Comparison of ENCODE assay signal across 37 cellular contexts in genomic region chr2:196083601-196084000, GRCh38. TPM values are rescaled to one million over a fixed set of nuclear protein-coding genes. Genes with fewer than 3 reads are reported as not detected.
DNase-seq lines count a peak whose midpoint lies in the region; ATAC-seq, FAIRE-seq and TF ChIP-seq lines count a peak whose summit lies in the region.
"Had no signal": no experiment of that assay in that cellular context is flagged by ENCODE, and none has a peak within 500 bp of the region (broad histone marks: within the 10 kb centered on the region; RNA-seq: fewer than 3 reads in every experiment).

No MANE protein-coding gene starts in this region.

- H3K36me3 ChIP-seq in Karpas-422 (ENCODE audit: insufficient read depth, low read length): no peaks in the 10 kb centered on the region
- no peaks in the 10 kb centered on the region for H3K36me3 ChIP-seq in GM12878 (ENCODE audit: control insufficient read depth in 2 of 2, insufficient read depth in 2 of 2, low read length in 1 of 2)
- H3K36me3 ChIP-seq in K562 (ENCODE audit: control insufficient read depth, insufficient read depth, low read length): no peaks in the 10 kb centered on the region
- H3K36me3 ChIP-seq: BE2C had no signal

- TF ChIP-seq CTCF in HFFc6 (IDR thresholded peaks at IDR 0.05): peak; percentile 15; the same call in 1 of the 2 replicates
- no peak for TF ChIP-seq CTCF in GM12878 (IDR thresholded peaks at IDR 0.05 in 2 of 3, conservative IDR thresholded peaks at IDR 0.05 in 1 of 3; ENCODE audit: control insufficient read depth in 2 of 3, extremely low read depth in 1 of 3, insufficient read depth in 1 of 3, low read depth in 3 of 3, low read length in 3 of 3)
- TF ChIP-seq CTCF in K562 (IDR thresholded peaks at IDR 0.05 in 2 of 3, conservative IDR thresholded peaks at IDR 0.05 in 1 of 3; ENCODE audit: insufficient read depth in 2 of 3, low read depth in 1 of 3, low read length in 3 of 3): no peak

- H2AFZ ChIP-seq in Karpas-422 (ENCODE audit: low read length) (no peak overlapping the region), GM12878 (ENCODE audit: control insufficient read depth, low read depth, low read length) (no peak overlapping the region), K562 (ENCODE audit: low read depth, low read length) (no peak overlapping the region)

- no peak overlapping the region for H3K9ac ChIP-seq in Karpas-422 (ENCODE audit: low read length)
- H3K9ac ChIP-seq in GM12878 (ENCODE audit: control insufficient read depth, insufficient read depth, low read length): no peak overlapping the region
- H3K9ac ChIP-seq in K562 (ENCODE audit: insufficient read depth in 1 of 2, low read depth in 2 of 2, low read length in 2 of 2): no peak overlapping the region
- H3K9ac ChIP-seq: BLaER1; BLaER1 treated with 17β-estradiol and CSF1 and Interleukin-3, amounts not matched to agents 10 nM and 100 nM had no signal

- in situ Hi-C loops in GM12878 (cut with MboI) (loop anchor here (5.0 kb wide), 2 partner anchors 199 to 369 kb away; no protein-coding TSS in a partner anchor), K562 (cut with MboI) (no loop called here)

- no peaks in the 10 kb centered on the region for H3K27me3 Mint-ChIP-seq in HFFc6 (ENCODE audit: insufficient read depth)
- H3K27me3 Mint-ChIP-seq: B cell; CD4-positive, alpha-beta memory T cell; CD4-positive, alpha-beta T cell; CD4-positive, CD25-positive, alpha-beta regulatory T cell had no signal

- H3K4me1 ChIP-seq in Karpas-422 (ENCODE audit: low read length) (peaks cover 17% of the 10 kb centered on the region), GM12878 (ENCODE audit: control insufficient read depth, insufficient read depth, low read length) (peaks cover 4% of the 10 kb centered on the region), K562 (replicated peaks in 1 of 2; ENCODE audit: control insufficient read depth in 2 of 2, insufficient read depth in 2 of 2, low read length in 2 of 2) (no peaks in the 10 kb centered on the region)
- H3K4me1 ChIP-seq: A549, BE2C had no signal

- TF ChIP-seq RAD21 in GM12878 (IDR thresholded peaks at IDR 0.05; ENCODE audit: insufficient read depth, low read depth, low read length): no peak
- no peak for TF ChIP-seq RAD21 in K562 (CRISPR knock-in tag; conservative IDR thresholded peaks at IDR 0.05 in 1 of 2, IDR thresholded peaks at IDR 0.05 in 1 of 2)

- peaks cover 8% of the 10 kb centered on the region for H3K9me3 Mint-ChIP-seq in HFFc6

- TF ChIP-seq POLR2A in GM12878 (IDR thresholded peaks at IDR 0.05; ENCODE audit: low read depth, low read length) (no peak), K562 (conservative IDR thresholded peaks at IDR 0.05) (no peak)

- no peak overlapping the region for H3K27ac Mint-ChIP-seq in HFFc6
- H3K27ac Mint-ChIP-seq: B cell; CD14-positive monocyte; CD4-positive, alpha-beta T cell; CD4-positive, CD25-positive, alpha-beta regulatory T cell; CD8-positive, alpha-beta T cell had no signal

- peaks cover 19% of the 10 kb centered on the region for H3K36me3 Mint-ChIP-seq in HFFc6 (ENCODE audit: low read depth)
- H3K36me3 Mint-ChIP-seq: CD14-positive monocyte had no signal

- no peaks in the 10 kb centered on the region for H4K20me1 ChIP-seq in Karpas-422 (ENCODE audit: insufficient read depth, low read depth, low read length)
- H4K20me1 ChIP-seq in GM12878 (ENCODE audit: control insufficient read depth, insufficient read depth): no peaks in the 10 kb centered on the region
- no peaks in the 10 kb centered on the region for H4K20me1 ChIP-seq in K562 (replicated peaks; ENCODE audit: control insufficient read depth, insufficient read depth, low read length)
- H4K20me1 ChIP-seq: BLaER1; BLaER1 treated with 17β-estradiol and CSF1 and Interleukin-3, amounts not matched to agents 10 nM and 100 nM had no signal

- FAIRE-seq in GM12878 (lab: Jason Lieb, UNC) (no peak), K562 (lab: Jason Lieb, UNC) (no peak)
- FAIRE-seq: A204.1, A549, D721Med had no signal

- H3K27me3 ChIP-seq in Karpas-422 (ENCODE audit: low read length): no peaks in the 10 kb centered on the region
- no peaks in the 10 kb centered on the region for H3K27me3 ChIP-seq in GM12878 (replicated peaks in 1 of 2; ENCODE audit: control insufficient read depth in 2 of 2, insufficient read depth in 2 of 2, low read length in 1 of 2)
- no peaks in the 10 kb centered on the region for H3K27me3 ChIP-seq in K562 (ENCODE audit: control insufficient read depth in 2 of 2, insufficient read depth in 2 of 2, low read length in 2 of 2)
- H3K27me3 ChIP-seq: BE2C; BLaER1; BLaER1 treated with 17β-estradiol and CSF1 and Interleukin-3, amounts not matched to agents 10 nM and 100 nM had no signal

- H3K9me1 ChIP-seq in K562 (ENCODE audit: control insufficient read depth, insufficient read depth, low read length): no peaks in the 10 kb centered on the region

- intact Hi-C loops in GM12878 (cut with micrococcal nuclease; ENCODE audit: unreplicated experiment): no loop called here
- intact Hi-C loops in K562 (cut with micrococcal nuclease): no loop called here

- POLR2A ChIA-PET in GM12878 (lab: Charles Lee): no interaction called here
- POLR2A ChIA-PET in K562 (lab: Yijun Ruan, JAX): no interaction called here

- H3K4me3 Mint-ChIP-seq in HFFc6: no peak overlapping the region
- H3K4me3 Mint-ChIP-seq: B cell; CD14-positive monocyte; CD4-positive, alpha-beta T cell; CD4-positive, CD25-positive, alpha-beta regulatory T cell; CD8-positive, alpha-beta memory T cell; CD8-positive, alpha-beta T cell had no signal

- BruUV-seq in GM12878 (replicated peaks; lab: Mats Ljungman, UMichigan) (no TSS peak), K562 (replicated peaks; lab: Mats Ljungman, UMichigan) (no TSS peak)

- DNase-seq in HFFc6 (no peak), Karpas-422 (peak; percentile 37), GM12878 (ENCODE audit: low read depth, low spot score) (no peak), K562 (ENCODE audit: extremely low read depth in 1 of 4, low spot score in 3 of 4) (no peak), HK-2 (ENCODE audit: unreplicated experiment) (no peak), NCI-H2107 (lab: John Stamatoyannopoulos, UW) (no peak)
- DNase-seq: 8988T; ACHN; AML-193; BE2C; C1 segment of cervical spinal cord; Caco-2; Calu3; CD4-positive, alpha-beta memory T cell; CD4-positive, alpha-beta T cell; CD4-positive, CD25-positive, alpha-beta regulatory T cell; CD8-positive, alpha-beta memory T cell; CD8-positive, alpha-beta T cell; COR-L47; DMS 273 treated with DMSO at 0.1 percent for 48 hours; DMS153; DMS53; DMS79; DMS79 treated with DMSO at 0.1 percent for 48 hours; DND-41; EL had no signal

- H3K4me2 ChIP-seq in Karpas-422 (ENCODE audit: low read depth, low read length, poor library complexity, severe bottlenecking): no peak overlapping the region
- H3K4me2 ChIP-seq in GM12878 (ENCODE audit: control insufficient read depth, insufficient read depth): no peak overlapping the region
- no peak overlapping the region for H3K4me2 ChIP-seq in K562 (ENCODE audit: insufficient read depth, low read length)
- H3K4me2 ChIP-seq: A549; BLaER1; BLaER1 treated with 17β-estradiol and CSF1 and Interleukin-3, amounts not matched to agents 10 nM and 100 nM had no signal

- H3K4me1 Mint-ChIP-seq in HFFc6 (ENCODE audit: low read depth): peaks cover 11% of the 10 kb centered on the region

- 68% methylated on average over 5 of the region's 5 CpGs for WGBS in GM12878 (ENCODE audit: insufficient coverage, insufficient replicate concordance, low lambda C conversion rate, missing lambda C conversion rate)
- 45% methylated on average over 5 of the region's 5 CpGs for WGBS in K562 (ENCODE audit: insufficient coverage, low coverage, missing lambda C conversion rate)

- H3K9me3 ChIP-seq in Karpas-422 (ENCODE audit: low read length): no peaks in the 10 kb centered on the region; the same call in 1 of the 2 replicates
- H3K9me3 ChIP-seq in GM12878 (replicated peaks; ENCODE audit: control insufficient read depth, insufficient read depth, low read length): peaks cover 13% of the 10 kb centered on the region; the same call in 2 of the 3 replicates
- no peaks in the 10 kb centered on the region; the same call in 1 of the 2 replicates for H3K9me3 ChIP-seq in K562 (replicated peaks; ENCODE audit: control insufficient read depth, insufficient read depth, low read depth, low read length)
- H3K9me3 ChIP-seq: BE2C had no signal

- H3K4me3 ChIP-seq in Karpas-422 (ENCODE audit: low read length): no peak overlapping the region
- no peak overlapping the region for H3K4me3 ChIP-seq in GM12878
- H3K4me3 ChIP-seq in K562: no peak overlapping the region
- H3K4me3 ChIP-seq: A549, BLaER1 had no signal

- no peaks in the 10 kb centered on the region for H3K9me2 ChIP-seq in Karpas-422 (replicated peaks; ENCODE audit: insufficient read depth, low read length)

- RAD21 ChIA-PET in GM12878 (lab: Charles Lee; ENCODE audit: unreplicated experiment): no interaction called here

- CTCF ChIA-PET in GM12878 (lab: Yijun Ruan, JAX): no interaction called here
- CTCF ChIA-PET in K562 (lab: Yijun Ruan, JAX; ENCODE audit: low intra/inter-chr PET ratio): no interaction called here

- SMC1A ChIA-PET in GM12878 (lab: Charles Lee; ENCODE audit: uncharacterized antibody, unreplicated experiment): interaction anchor here (0.8 kb wide), 1 partner anchor 17 kb away, joined by 4 read pairs; no protein-coding TSS in a partner anchor

- TF ChIP-seq EP300 in GM12878 (IDR thresholded peaks at IDR 0.05; ENCODE audit: borderline replicate concordance in 1 of 2, control insufficient read depth in 1 of 2, low read depth in 2 of 2, low read length in 2 of 2) (no peak), K562 (IDR thresholded peaks at IDR 0.05; ENCODE audit: low read length) (no peak)

- H3K27ac ChIP-seq in Karpas-422 (ENCODE audit: low read length): no peak overlapping the region
- no peak overlapping the region for H3K27ac ChIP-seq in GM12878 (ENCODE audit: control insufficient read depth, insufficient read depth)
- no peak overlapping the region for H3K27ac ChIP-seq in K562 (ENCODE audit: extremely low read depth, low read depth, low read length)
- H3K27ac ChIP-seq: 22Rv1; A549; BLaER1; BLaER1 treated with 17β-estradiol and CSF1 and Interleukin-3, amounts not matched to agents 10 nM and 100 nM; C4-2B had no signal

- ATAC-seq in GM12878: no peak
- ATAC-seq in K562: no peak
- no peak for ATAC-seq in GM19023 (IDR thresholded peaks at IDR 0.05; ENCODE audit: unreplicated experiment)
- ATAC-seq in HG02571 (IDR thresholded peaks at IDR 0.05; ENCODE audit: unreplicated experiment): no peak
- ATAC-seq: A549; CD8-positive, alpha-beta T cell had no signal

- H3K79me2 ChIP-seq in Karpas-422 (ENCODE audit: low read length) (no peaks in the 10 kb centered on the region), GM12878 (ENCODE audit: control insufficient read depth, insufficient read depth, low read length) (no peaks in the 10 kb centered on the region), K562 (ENCODE audit: control insufficient read depth, insufficient read depth, low read length) (no peaks in the 10 kb centered on the region)

RNA-seq across cellular contexts. Expression of gene DNAH7, which starts 15.0 kb away (rescaled TPM):
- total RNA-seq in HFFc6 (2021; fragmentation: NEBNext Ultra II Directional; extraction: Animal tissue kit (Norgen Biotek cat#: 25700)): under 1 TPM; 0.05 to 0.41 (median 0.23) TPM
- total RNA-seq in Karpas-422 (2014; rRNA removed; shearing (Covaris generic); ENCODE audit: low replicate concordance): 0.14 and 0.82 TPM in 2 replicates
- 3.0 and 3.5 TPM in 2 replicates for total RNA-seq in GM12878 (2013; cell fraction: nucleolus; rRNA removed)
- total RNA-seq in GM12878 (2014; rRNA removed): 0.06 and 0.38 TPM in 2 replicates
- 0.05 and 0.09 TPM in 2 replicates for total RNA-seq in GM12878 (2014; rRNA removed; fragmentation: Illumina TruSeq; extraction: Trizol)
- 0.19 and 0.31 TPM in 2 replicates for total RNA-seq in GM12878 (2021)
- polyA plus RNA-seq in GM12878 (2011; ENCODE audit: low read depth): not detected
- 0.45 and 0.75 TPM in 2 replicates for polyA plus RNA-seq in GM12878 (2011; rRNA removed)
- polyA plus RNA-seq in GM12878 (2011; cell fraction: cytosol; rRNA removed): 0.13 and 0.22 TPM in 2 replicates
- 0.63 TPM in 2 replicates for polyA plus RNA-seq in GM12878 (2011; cell fraction: nucleus; rRNA removed)
- polyA plus RNA-seq in GM12878 (2012): 0.08 and 0.11 TPM in 2 replicates
- polyA plus RNA-seq in GM12878 (2014; fragmentation: Illumina TruSeq; extraction: Trizol): 0.14 and 0.18 TPM in 2 replicates
- under 1 TPM; 0.05 to 0.14 TPM for polyA plus RNA-seq in GM12878 (2014; fragmentation: Nextera tagmentation; extraction: Ambion mirVana)
- 0.05 and 0.61 TPM in 2 replicates for polyA plus RNA-seq in GM12878 (2014; rRNA removed)
- under 1 TPM; 0.08 to 0.17 TPM for polyA plus RNA-seq in GM12878 (2016; fragmentation: Nextera tagmentation; extraction: Ambion mirVana)
- 0.82 and 1.0 TPM in 2 replicates for polyA minus RNA-seq in GM12878 (2011; rRNA and poly(A)+ RNA removed)
- polyA minus RNA-seq in GM12878 (2011; cell fraction: cytosol; rRNA and poly(A)+ RNA removed): 0.52 TPM in 1 of 2 replicates, not detected in the other
- 1.3 and 1.8 TPM in 2 replicates for polyA minus RNA-seq in GM12878 (2011; cell fraction: nucleus; rRNA and poly(A)+ RNA removed)
- total RNA-seq in K562 (2011; cell fraction: chromatin; rRNA removed; ENCODE audit: low replicate concordance): 0.63 and 1.0 TPM in 2 replicates
- 0.26 and 0.33 TPM in 2 replicates for total RNA-seq in K562 (2011; cell fraction: nucleolus; rRNA removed)
- total RNA-seq in K562 (2011; cell fraction: nucleoplasm; rRNA removed): 0.44 and 0.46 TPM in 2 replicates
- 0.05 and 0.12 TPM in 2 replicates for total RNA-seq in K562 (2014; rRNA removed)
- 0.18 and 0.32 TPM in 2 replicates for total RNA-seq in K562 (2014; rRNA removed; fragmentation: Illumina TruSeq; extraction: Trizol)
- 0.25 and 0.30 TPM in 2 replicates for total RNA-seq in K562 (2015; rRNA removed; fragmentation: Illumina TruSeq; extraction: Trizol)
- 0.31 and 0.36 TPM in 2 replicates for total RNA-seq in K562 (2021)
- polyA plus RNA-seq in K562 (2011; rRNA removed): 0.40 and 0.45 TPM in 2 replicates
- 0.04 and 0.10 TPM in 2 replicates for polyA plus RNA-seq in K562 (2011; cell fraction: cytosol; rRNA removed)
- polyA plus RNA-seq in K562 (2011; cell fraction: nucleus; rRNA removed): 0.36 and 0.38 TPM in 2 replicates
- polyA plus RNA-seq in K562 (2012): 0.11 and 0.20 TPM in 2 replicates
- 0.25 and 0.42 TPM in 2 replicates for polyA plus RNA-seq in K562 (2014; fragmentation: Illumina TruSeq; extraction: Trizol)
- under 1 TPM; 0.03 to 0.14 TPM for polyA plus RNA-seq in K562 (2014; fragmentation: Nextera tagmentation; extraction: Ambion mirVana)
- 0.15 and 0.16 TPM in 2 replicates for polyA plus RNA-seq in K562 (2014; rRNA removed)
- polyA minus RNA-seq in K562 (2011; rRNA and poly(A)+ RNA removed): 0.51 and 1.1 TPM in 2 replicates
- not detected in 2 replicates for polyA minus RNA-seq in K562 (2011; cell fraction: cytosol; rRNA and poly(A)+ RNA removed)
- 0.33 and 0.40 TPM in 2 replicates for polyA minus RNA-seq in K562 (2011; cell fraction: nucleus; rRNA and poly(A)+ RNA removed)
- total RNA-seq: CD4-positive, alpha-beta memory T cell; CD4-positive, alpha-beta T cell; CD4-positive, CD25-positive, alpha-beta regulatory T cell; CD8-positive, alpha-beta memory T cell; CD8-positive, alpha-beta T cell had no signal
- polyA plus RNA-seq: CD14-positive monocyte; CD4-positive, alpha-beta memory T cell; CD4-positive, CD25-positive, alpha-beta regulatory T cell; CD8-positive, alpha-beta memory T cell had no signal
